In the genomic region with DNA sequence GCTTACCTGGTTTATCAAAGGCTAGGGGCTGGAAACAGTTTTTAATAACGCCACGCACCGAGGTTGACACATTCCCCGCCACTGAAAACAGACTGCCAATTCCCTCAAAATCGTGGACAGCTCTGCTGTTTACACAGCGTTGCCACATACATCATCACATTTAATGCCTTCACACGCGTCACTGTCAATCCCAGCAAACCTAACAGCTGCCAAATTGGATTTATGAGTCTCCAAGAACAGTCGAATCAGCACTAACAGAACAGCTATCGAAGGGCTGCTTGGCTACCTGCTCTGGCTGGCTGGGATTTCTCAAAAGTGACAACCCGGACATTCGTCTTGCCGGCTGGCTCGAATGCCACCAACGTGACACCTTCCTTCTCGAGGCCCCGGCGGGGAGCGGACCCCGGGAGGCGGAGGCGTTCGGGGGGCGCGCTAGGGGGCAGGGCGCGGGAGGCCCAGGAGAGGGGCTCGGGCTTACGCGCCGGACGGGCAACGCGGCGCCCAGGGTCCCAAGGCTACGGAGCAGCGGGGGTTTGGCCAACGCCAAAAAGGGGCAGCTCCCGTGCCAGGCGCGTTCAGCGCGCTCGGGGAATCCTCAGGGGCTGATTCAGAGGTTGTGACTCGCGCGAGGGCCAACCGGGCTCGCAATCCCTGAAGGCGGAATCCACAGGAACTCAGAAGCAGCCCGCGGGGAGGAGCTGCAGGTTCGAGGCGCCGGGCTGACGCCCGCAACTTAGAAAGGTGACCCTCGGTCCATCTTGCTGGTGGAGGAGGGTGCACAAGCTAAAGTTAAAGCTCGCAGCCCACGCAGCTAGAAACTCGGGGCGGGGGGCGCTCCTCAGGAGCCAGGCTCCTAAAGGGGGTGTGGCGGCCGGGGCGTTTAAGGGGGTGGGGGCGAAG, we compare ENCODE assay signal across 8 cellular contexts. TPM values are rescaled to one million over a fixed set of nuclear protein-coding genes. Genes with fewer than 3 reads are reported as not detected.
DNase-seq lines count a peak whose midpoint lies in the region; ATAC-seq, FAIRE-seq and TF ChIP-seq lines count a peak whose summit lies in the region.

No MANE protein-coding gene starts in this region.

- peaks cover 20% of the 10 kb centered on the region for H3F3A ChIP-seq in neural progenitor cell (ENCODE audit: low read depth)

- no peak overlapping the region for H3K9ac ChIP-seq in neural progenitor cell

- H3K4me3 ChIP-seq in neural progenitor cell = peak overlapping the region; percentile 91

- FAIRE-seq in urothelium cell line (lab: Jason Lieb, UNC) = no peak

- TF ChIP-seq CTCF in neural progenitor cell (IDR thresholded peaks at IDR 0.05) = no peak

- H3K36me3 ChIP-seq in neural progenitor cell = no peaks in the 10 kb centered on the region

- H4K20me1 ChIP-seq in neural progenitor cell (ENCODE audit: low read depth) = peaks cover 39% of the 10 kb centered on the region

- no peak for ATAC-seq in GM18861 (IDR thresholded peaks at IDR 0.05; ENCODE audit: unreplicated experiment)

- H3K9me3 ChIP-seq in neural progenitor cell (ENCODE audit: low read depth) = no peaks in the 10 kb centered on the region

- H3K4me1 Mint-ChIP-seq in activated naive CD4-positive, alpha-beta T cell treated with anti-CD3 and anti-CD28 coated beads, Interleukin-2, amount 10 ng/mL, durations not matched to agents 7 days and 5 days = peaks cover 16% of the 10 kb centered on the region
- peaks cover 34% of the 10 kb centered on the region for H3K4me1 Mint-ChIP-seq in neural progenitor cell

- H3K4me2 ChIP-seq in neural progenitor cell = peak overlapping the region; percentile 99

- no peak overlapping the region for H3K27ac ChIP-seq in neural progenitor cell

- H3K27ac Mint-ChIP-seq in activated naive CD4-positive, alpha-beta T cell treated with anti-CD3 and anti-CD28 coated beads, Interleukin-2, amount 10 ng/mL, durations not matched to agents 7 days and 5 days = no peak overlapping the region
- no peak overlapping the region for H3K27ac Mint-ChIP-seq in neural progenitor cell

- H3K79me2 ChIP-seq in neural progenitor cell (ENCODE audit: low read depth) = peaks cover 32% of the 10 kb centered on the region

- no peaks in the 10 kb centered on the region for H3K36me3 Mint-ChIP-seq in activated naive CD4-positive, alpha-beta T cell treated with anti-CD3 and anti-CD28 coated beads, Interleukin-2, amount 10 ng/mL, durations not matched to agents 7 days and 5 days
- H3K36me3 Mint-ChIP-seq in neural progenitor cell = no peaks in the 10 kb centered on the region

- peaks cover 24% of the 10 kb centered on the region for H3K4me1 ChIP-seq in neural progenitor cell

- peaks cover 63% of the 10 kb centered on the region for H3K27me3 Mint-ChIP-seq in activated naive CD4-positive, alpha-beta T cell treated with anti-CD3 and anti-CD28 coated beads, Interleukin-2, amount 10 ng/mL, durations not matched to agents 7 days and 5 days
- peaks cover 2% of the 10 kb centered on the region for H3K27me3 Mint-ChIP-seq in neural progenitor cell (ENCODE audit: insufficient read depth, low read depth)

- H3K9me3 Mint-ChIP-seq in activated naive CD4-positive, alpha-beta T cell treated with anti-CD3 and anti-CD28 coated beads, Interleukin-2, amount 10 ng/mL, durations not matched to agents 7 days and 5 days = no peaks in the 10 kb centered on the region
- H3K9me3 Mint-ChIP-seq in neural progenitor cell = no peaks in the 10 kb centered on the region

- peak overlapping the region; percentile 57 for H3K4me3 Mint-ChIP-seq in activated naive CD4-positive, alpha-beta T cell treated with anti-CD3 and anti-CD28 coated beads, Interleukin-2, amount 10 ng/mL, durations not matched to agents 7 days and 5 days
- H3K4me3 Mint-ChIP-seq in neural progenitor cell = peak overlapping the region; percentile 91

- H3K27me3 ChIP-seq in neural progenitor cell = peaks cover 28% of the 10 kb centered on the region

- DNase-seq in COLO668 (lab: John Stamatoyannopoulos, UW; ENCODE audit: unreplicated experiment) = peak; percentile 34
- peak; percentile 64 for DNase-seq in NCI-H226
- DNase-seq in activated naive CD4-positive, alpha-beta T cell treated with anti-CD3 and anti-CD28 coated beads, Interleukin-2, amount 10 ng/mL, durations not matched to agents 7 days and 5 days = peak; percentile 31
- DNase-seq in globus pallidus (ENCODE audit: low spot score) = peak; percentile 77
- DNase-seq in neural progenitor cell (ENCODE audit: low spot score) = peak; percentile 47
- DNase-seq in urothelium cell line (ENCODE audit: low spot score) = peak; percentile 44
- no peak for DNase-seq in MV-4-11 (lab: John Stamatoyannopoulos, UW)

- CTCF ChIA-PET in activated naive CD4-positive, alpha-beta T cell treated with anti-CD3 and anti-CD28 coated beads, Interleukin-2, amount 10 ng/mL, durations not matched to agents 7 days and 5 days (lab: Charles Lee) = interaction anchor here (0.6 kb wide), 1 partner anchor 650 kb away, joined by 3 read pairs; no protein-coding TSS in a partner anchor

- H2AFZ ChIP-seq in neural progenitor cell (replicated peaks) = no peak overlapping the region

RNA-seq across cellular contexts. Expression of a gene that starts 1.2 kb away (rescaled TPM):
- 24.7 and 38.1 TPM in 2 replicates for total RNA-seq in neural progenitor cell (ENCODE audit: low replicate concordance)

RNA-seq across cellular contexts. Expression of a gene that starts 36.7 kb away (rescaled TPM):
- 4.2 and 5.1 TPM in 2 replicates for total RNA-seq in neural progenitor cell (ENCODE audit: low replicate concordance)
